1 cellular context compared by ENCODE assay signal in the genomic region with DNA sequence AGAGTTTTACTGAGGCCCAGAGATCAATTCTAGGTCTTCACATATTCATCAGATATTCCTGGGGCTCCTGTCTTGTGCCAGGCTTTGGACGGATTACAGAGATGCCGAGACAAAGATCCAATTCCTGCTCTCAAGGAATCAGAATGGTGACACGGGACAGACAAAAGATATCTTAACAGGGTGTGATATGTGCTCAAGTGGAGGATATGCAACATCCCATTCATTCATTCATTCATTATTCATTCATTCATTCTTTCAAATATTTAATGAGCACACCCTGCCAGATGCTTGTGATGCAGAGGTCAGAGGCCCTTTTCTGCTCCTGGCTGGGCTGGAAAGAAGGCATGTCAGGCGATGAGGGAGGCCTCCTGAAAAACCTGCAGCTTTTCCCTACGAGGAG.
TF ChIP-seq lines count a peak whose summit lies in the region.

No MANE protein-coding gene starts in this region.

TF ChIP-seq in GM12878, 131 proteins besides CTCF, POLR2A, EP300 and RAD21 (continued from another document):
- TF ChIP-seq RFX5 (IDR thresholded peaks at IDR 0.05; ENCODE audit: low read depth, low read length) (no peak), IRF5 (IDR thresholded peaks at IDR 0.05; ENCODE audit: borderline replicate concordance) (no peak)
